Comparison of ENCODE assay signal across 1 cellular context in the genomic region with DNA sequence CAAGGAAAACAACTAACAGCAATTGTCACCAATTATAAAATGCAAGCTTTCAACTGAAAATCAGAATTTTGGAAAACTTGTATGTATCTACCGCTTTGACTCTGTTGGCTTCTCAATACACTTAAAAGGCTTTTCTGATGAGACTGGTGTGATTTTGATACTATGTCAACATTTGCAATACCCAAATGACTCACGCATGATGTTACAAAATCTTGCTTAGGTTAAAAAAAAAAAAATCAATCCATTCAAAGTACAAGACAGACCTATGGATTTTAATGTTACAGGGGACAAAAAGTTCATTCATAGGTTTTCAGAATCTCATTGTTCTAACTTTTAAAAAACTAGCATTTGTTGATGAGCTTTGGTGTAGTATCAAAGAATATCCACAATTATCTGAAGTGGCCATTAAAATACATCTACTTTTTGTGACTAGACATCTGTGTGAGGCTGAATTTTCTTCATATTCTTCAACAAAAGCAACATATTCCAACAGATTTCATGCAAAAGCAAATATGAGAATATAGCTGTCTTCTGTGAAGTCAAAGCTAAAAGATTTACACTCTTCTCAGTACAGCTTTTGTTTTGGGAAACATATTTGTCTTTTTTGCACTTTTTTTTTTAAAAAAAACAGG.
TF ChIP-seq lines count a peak whose summit lies in the region.

No MANE protein-coding gene starts in this region.

TF ChIP-seq in HepG2, 621 proteins besides CTCF, POLR2A, EP300 and RAD21 (continues in another document):
- TF ChIP-seq MEIS1 (CRISPR knock-in tag; IDR thresholded peaks at IDR 0.05; ENCODE audit: borderline replicate concordance) (no peak), HOXA9 (CRISPR knock-in tag; IDR thresholded peaks at IDR 0.05; ENCODE audit: borderline replicate concordance) (no peak), RBM22 (optimal IDR thresholded peaks at IDR 0.05; ENCODE audit: low read length) (no peak), KLF6 (CRISPR knock-in tag; IDR thresholded peaks at IDR 0.05) (no peak), POLR2AphosphoS2 (IDR thresholded peaks at IDR 0.05; ENCODE audit: low read depth, low read length) (no peak), GPBP1L1 (CRISPR knock-in tag; IDR thresholded peaks at IDR 0.05) (no peak), NONO (IDR thresholded peaks at IDR 0.05) (no peak), NONO (CRISPR knock-in tag; conservative IDR thresholded peaks at IDR 0.05) (0 out of 2 replicates have a peak, but pooled peaks have one; percentile 39), ZNF513 (CRISPR knock-in tag; conservative IDR thresholded peaks at IDR 0.05) (no peak), SMAD1 (CRISPR knock-in tag; IDR thresholded peaks at IDR 0.05; ENCODE audit: borderline replicate concordance, low read depth) (no peak), ZNF549 (CRISPR knock-in tag; IDR thresholded peaks at IDR 0.05) (no peak), ZNF567 (CRISPR knock-in tag; IDR thresholded peaks at IDR 0.05; ENCODE audit: borderline replicate concordance) (no peak), CAMTA2 (CRISPR knock-in tag; IDR thresholded peaks at IDR 0.05; ENCODE audit: borderline replicate concordance) (no peak), ZBTB7B (CRISPR knock-in tag; IDR thresholded peaks at IDR 0.05) (0 out of 2 replicates have a peak, but pooled peaks have one; percentile 28), SOX6 (IDR thresholded peaks at IDR 0.05) (no peak), SOX6 (CRISPR knock-in tag; IDR thresholded peaks at IDR 0.05) (peak; percentile 87), ATF2 (CRISPR knock-in tag; IDR thresholded peaks at IDR 0.05) (peak; percentile 74; the same call in 1 of the 2 replicates), ZNF20 (CRISPR knock-in tag; IDR thresholded peaks at IDR 0.05) (no peak), MEIS2 (CRISPR knock-in tag; IDR thresholded peaks at IDR 0.05) (no peak), IRF2 (CRISPR knock-in tag; IDR thresholded peaks at IDR 0.05) (0 out of 2 replicates have a peak, but pooled peaks have one; percentile 17), MIXL1 (CRISPR knock-in tag; IDR thresholded peaks at IDR 0.05) (peak; percentile 82), ZNF275 (CRISPR knock-in tag; IDR thresholded peaks at IDR 0.05; ENCODE audit: borderline replicate concordance) (no peak), ATF6 (CRISPR knock-in tag; conservative IDR thresholded peaks at IDR 0.05) (0 out of 2 replicates have a peak, but pooled peaks have one; percentile 34), HOXD1 (CRISPR knock-in tag; IDR thresholded peaks at IDR 0.05) (peak; percentile 45; the same call in 1 of the 2 replicates), GATAD2A (CRISPR knock-in tag; IDR thresholded peaks at IDR 0.05) (peak; percentile 92), ZNF563 (CRISPR knock-in tag; IDR thresholded peaks at IDR 0.05) (no peak), NR2F6 (IDR thresholded peaks at IDR 0.05) (peak; percentile 62), NR2F6 (CRISPR knock-in tag; IDR thresholded peaks at IDR 0.05) (peak; percentile 47; the same call in 1 of the 2 replicates), KLF13 (CRISPR knock-in tag; IDR thresholded peaks at IDR 0.05) (no peak), PATZ1 (CRISPR knock-in tag; IDR thresholded peaks at IDR 0.05) (no peak), CENPX (CRISPR knock-in tag; IDR thresholded peaks at IDR 0.05) (no peak), XRCC5 (optimal IDR thresholded peaks at IDR 0.05; ENCODE audit: low read length) (no peak), PLRG1 (conservative IDR thresholded peaks at IDR 0.05) (no peak), TEAD2 (CRISPR knock-in tag; IDR thresholded peaks at IDR 0.05) (no peak), DPF2 (CRISPR knock-in tag; IDR thresholded peaks at IDR 0.05; ENCODE audit: borderline replicate concordance, low read depth) (peak; percentile 90), ZNF704 (CRISPR knock-in tag; IDR thresholded peaks at IDR 0.05; ENCODE audit: borderline replicate concordance) (no peak), PCBP2 (optimal IDR thresholded peaks at IDR 0.05; ENCODE audit: low read depth, low read length, poor library complexity, severe bottlenecking) (no peak), MAFK (conservative IDR thresholded peaks at IDR 0.05 in 1 of 2, IDR thresholded peaks at IDR 0.05 in 1 of 2; ENCODE audit: low read length in 2 of 2) (0 out of 4 replicates have a peak, but pooled peaks of 1 of the 2 experiments have one; percentile 11), MEF2D (CRISPR knock-in tag; IDR thresholded peaks at IDR 0.05) (peak; percentile 64; the same call in 1 of the 2 replicates)
- TF ChIP-seq, protein P1, sequence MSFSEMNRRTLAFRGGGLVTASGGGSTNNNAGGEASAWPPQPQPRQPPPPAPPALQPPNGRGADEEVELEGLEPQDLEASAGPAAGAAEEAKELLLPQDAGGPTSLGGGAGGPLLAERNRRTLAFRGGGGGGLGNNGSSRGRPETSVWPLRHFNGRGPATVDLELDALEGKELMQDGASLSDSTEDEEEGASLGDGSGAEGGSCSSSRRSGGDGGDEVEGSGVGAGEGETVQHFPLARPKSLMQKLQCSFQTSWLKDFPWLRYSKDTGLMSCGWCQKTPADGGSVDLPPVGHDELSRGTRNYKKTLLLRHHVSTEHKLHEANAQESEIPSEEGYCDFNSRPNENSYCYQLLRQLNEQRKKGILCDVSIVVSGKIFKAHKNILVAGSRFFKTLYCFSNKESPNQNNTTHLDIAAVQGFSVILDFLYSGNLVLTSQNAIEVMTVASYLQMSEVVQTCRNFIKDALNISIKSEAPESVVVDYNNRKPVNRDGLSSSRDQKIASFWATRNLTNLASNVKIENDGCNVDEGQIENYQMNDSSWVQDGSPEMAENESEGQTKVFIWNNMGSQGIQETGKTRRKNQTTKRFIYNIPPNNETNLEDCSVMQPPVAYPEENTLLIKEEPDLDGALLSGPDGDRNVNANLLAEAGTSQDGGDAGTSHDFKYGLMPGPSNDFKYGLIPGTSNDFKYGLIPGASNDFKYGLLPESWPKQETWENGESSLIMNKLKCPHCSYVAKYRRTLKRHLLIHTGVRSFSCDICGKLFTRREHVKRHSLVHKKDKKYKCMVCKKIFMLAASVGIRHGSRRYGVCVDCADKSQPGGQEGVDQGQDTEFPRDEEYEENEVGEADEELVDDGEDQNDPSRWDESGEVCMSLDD (CRISPR knock-in tag; IDR thresholded peaks at IDR 0.05; ENCODE audit: borderline replicate concordance): no peak
- TF ChIP-seq, protein P2, sequence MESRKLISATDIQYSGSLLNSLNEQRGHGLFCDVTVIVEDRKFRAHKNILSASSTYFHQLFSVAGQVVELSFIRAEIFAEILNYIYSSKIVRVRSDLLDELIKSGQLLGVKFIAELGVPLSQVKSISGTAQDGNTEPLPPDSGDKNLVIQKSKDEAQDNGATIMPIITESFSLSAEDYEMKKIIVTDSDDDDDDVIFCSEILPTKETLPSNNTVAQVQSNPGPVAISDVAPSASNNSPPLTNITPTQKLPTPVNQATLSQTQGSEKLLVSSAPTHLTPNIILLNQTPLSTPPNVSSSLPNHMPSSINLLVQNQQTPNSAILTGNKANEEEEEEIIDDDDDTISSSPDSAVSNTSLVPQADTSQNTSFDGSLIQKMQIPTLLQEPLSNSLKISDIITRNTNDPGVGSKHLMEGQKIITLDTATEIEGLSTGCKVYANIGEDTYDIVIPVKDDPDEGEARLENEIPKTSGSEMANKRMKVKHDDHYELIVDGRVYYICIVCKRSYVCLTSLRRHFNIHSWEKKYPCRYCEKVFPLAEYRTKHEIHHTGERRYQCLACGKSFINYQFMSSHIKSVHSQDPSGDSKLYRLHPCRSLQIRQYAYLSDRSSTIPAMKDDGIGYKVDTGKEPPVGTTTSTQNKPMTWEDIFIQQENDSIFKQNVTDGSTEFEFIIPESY (CRISPR knock-in tag; IDR thresholded peaks at IDR 0.05): no peak
- TF ChIP-seq, protein P3, sequence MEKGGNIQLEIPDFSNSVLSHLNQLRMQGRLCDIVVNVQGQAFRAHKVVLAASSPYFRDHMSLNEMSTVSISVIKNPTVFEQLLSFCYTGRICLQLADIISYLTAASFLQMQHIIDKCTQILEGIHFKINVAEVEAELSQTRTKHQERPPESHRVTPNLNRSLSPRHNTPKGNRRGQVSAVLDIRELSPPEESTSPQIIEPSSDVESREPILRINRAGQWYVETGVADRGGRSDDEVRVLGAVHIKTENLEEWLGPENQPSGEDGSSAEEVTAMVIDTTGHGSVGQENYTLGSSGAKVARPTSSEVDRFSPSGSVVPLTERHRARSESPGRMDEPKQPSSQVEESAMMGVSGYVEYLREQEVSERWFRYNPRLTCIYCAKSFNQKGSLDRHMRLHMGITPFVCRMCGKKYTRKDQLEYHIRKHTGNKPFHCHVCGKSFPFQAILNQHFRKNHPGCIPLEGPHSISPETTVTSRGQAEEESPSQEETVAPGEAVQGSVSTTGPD (CRISPR knock-in tag; IDR thresholded peaks at IDR 0.05): no peak
- TF ChIP-seq, protein P4, sequence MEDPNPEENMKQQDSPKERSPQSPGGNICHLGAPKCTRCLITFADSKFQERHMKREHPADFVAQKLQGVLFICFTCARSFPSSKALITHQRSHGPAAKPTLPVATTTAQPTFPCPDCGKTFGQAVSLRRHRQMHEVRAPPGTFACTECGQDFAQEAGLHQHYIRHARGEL (CRISPR knock-in tag; IDR thresholded peaks at IDR 0.05): no peak
